19 cellular contexts compared by ENCODE assay signal in the genomic region with DNA sequence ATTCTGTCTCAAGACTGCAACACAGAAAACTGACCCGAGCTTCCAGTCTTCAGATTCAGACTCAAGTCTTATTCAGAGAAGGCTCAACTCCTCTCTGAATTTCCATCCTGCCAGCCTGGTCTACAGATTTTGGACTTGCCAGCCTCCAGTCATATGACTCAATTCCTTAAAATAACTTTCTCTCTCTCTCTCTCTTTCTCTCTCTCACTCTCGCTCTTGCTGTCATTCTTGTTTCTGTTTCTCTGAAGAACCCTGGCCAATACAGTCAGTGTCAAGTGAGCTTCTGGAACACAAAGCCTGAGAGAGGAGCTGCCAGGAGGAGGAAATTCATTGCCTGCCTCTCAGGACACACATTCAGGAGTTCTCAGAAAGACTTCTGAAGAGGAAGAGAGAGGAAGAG.
A peak's percentile ranks its signal among the peaks of the same experiment; 100 is the strongest.
DNase-seq lines count a peak whose midpoint lies in the region; ATAC-seq and TF ChIP-seq lines count a peak whose summit lies in the region.
"Had no signal": no experiment of that assay in that cellular context is flagged by ENCODE, and none has a peak within 500 bp of the region (broad histone marks: within the 10 kb centered on the region; RNA-seq: fewer than 3 reads in every experiment).

No MANE protein-coding gene starts in this region.

- no peak overlapping the region for H3K4me3 ChIP-seq in GM06990 (replicated peaks; ENCODE audit: low read depth, low read length)
- H3K4me3 ChIP-seq: A549, K562, lower lobe of right lung, suprapubic skin, vagina had no signal

- peak; percentile 35 for DNase-seq in GM06990 (ENCODE audit: extremely low read depth, insufficient read length)
- no peak for DNase-seq in NCI-H1694 (lab: John Stamatoyannopoulos, UW)
- no peak for DNase-seq in activated naive CD4-positive, alpha-beta T cell treated with anti-CD3 and anti-CD28 coated beads, Interleukin-2, amount 50 U/mL, for 16 hours
- DNase-seq in NCI-H2171 treated with DMSO at 0.1 percent for 48 hours (lab: John Stamatoyannopoulos, UW), result no peak
- DNase-seq: activated CD4-positive, CD25-positive, alpha-beta regulatory T cell; activated naive CD8-positive, alpha-beta T cell treated with anti-CD3 and anti-CD28 coated beads for 36 hours; Caco-2; head of caudate nucleus; lower lobe of right lung; NCI-H2227 treated with DMSO at 0.1 percent for 48 hours; T-helper 9 cell had no signal

- no peak for TF ChIP-seq CTCF in GM06990 (IDR thresholded peaks at IDR 0.05; ENCODE audit: insufficient read depth, low read length, poor library complexity, severe bottlenecking)

- ATAC-seq in GM18907 (IDR thresholded peaks at IDR 0.05; ENCODE audit: unreplicated experiment) (peak; percentile 61), GM21619 (IDR thresholded peaks at IDR 0.05; ENCODE audit: unreplicated experiment) (peak; percentile 79), HG03280 (IDR thresholded peaks at IDR 0.05; ENCODE audit: unreplicated experiment) (peak; percentile 76), HG03460 (IDR thresholded peaks at IDR 0.05; ENCODE audit: unreplicated experiment) (no peak)
- ATAC-seq: A549, K562, lower lobe of right lung had no signal

- H3K36me3 ChIP-seq in GM06990 (ENCODE audit: control insufficient read depth, insufficient read depth, low read length), result no peaks in the 10 kb centered on the region
- H3K36me3 ChIP-seq: lower lobe of right lung, suprapubic skin, vagina had no signal

- H3K27me3 ChIP-seq in GM06990 (replicated peaks; ENCODE audit: control insufficient read depth, insufficient read depth, low read length), result no peaks in the 10 kb centered on the region
- H3K27me3 ChIP-seq: suprapubic skin, vagina had no signal
